1 cellular context compared by ENCODE assay signal in the genomic region with DNA sequence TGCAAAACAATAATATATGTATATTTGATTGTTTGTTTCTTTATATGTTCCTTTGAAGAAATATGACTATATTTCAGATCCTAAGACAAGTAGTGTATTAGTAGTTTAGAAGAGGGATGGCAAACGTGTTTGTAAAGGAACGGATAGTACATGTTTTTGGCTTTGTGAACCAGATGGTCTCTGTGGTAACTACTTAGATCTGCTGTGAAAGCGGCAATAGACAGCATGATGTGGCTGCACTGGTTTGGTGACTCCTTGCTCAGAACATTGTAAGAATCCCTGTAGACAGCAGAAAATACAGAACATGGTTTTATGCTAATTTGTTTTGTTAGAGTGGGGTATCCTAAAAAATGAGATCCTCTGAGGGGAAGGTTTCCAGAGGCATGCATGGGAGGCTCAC.
TF ChIP-seq lines count a peak whose summit lies in the region.

No MANE protein-coding gene starts in this region.

TF ChIP-seq in GM12878, 131 proteins besides CTCF, POLR2A, EP300 and RAD21:
- TF ChIP-seq SMAD5 (IDR thresholded peaks at IDR 0.05; ENCODE audit: low read depth) (no peak), RUNX3 (IDR thresholded peaks at IDR 0.05; ENCODE audit: low read length) (peak; percentile 38; the same call in 1 of the 2 replicates), SIX5 (IDR thresholded peaks at IDR 0.05; ENCODE audit: low read depth, low read length, severe bottlenecking) (no peak), ZNF24 (IDR thresholded peaks at IDR 0.05) (no peak)
